1 cellular context compared by ENCODE assay signal in genomic region chr1:202023033-202023433, GRCh38.
TF ChIP-seq lines count a peak whose summit lies in the region.

No MANE protein-coding gene starts in this region.

TF ChIP-seq in K562, 482 proteins besides CTCF, POLR2A, EP300 and RAD21 (continued from another document and continues in another):
- TF ChIP-seq ZNF407 (IDR thresholded peaks at IDR 0.05; ENCODE audit: low read depth) (no peak), CHD2 (IDR thresholded peaks at IDR 0.05; ENCODE audit: low read depth, low read length) (no peak), BHLHE40 (IDR thresholded peaks at IDR 0.05; ENCODE audit: low read length) (no peak), ZNF274 (IDR thresholded peaks at IDR 0.05; ENCODE audit: borderline replicate concordance, low read depth, low read length) (no peak), KDM4B (IDR thresholded peaks at IDR 0.05; ENCODE audit: borderline replicate concordance in 2 of 2, low read depth in 1 of 2) (no peak), ZNF518B (CRISPR knock-in tag; IDR thresholded peaks at IDR 0.05) (no peak), ARNT (IDR thresholded peaks at IDR 0.05) (no peak), SRSF9 (IDR thresholded peaks at IDR 0.05; ENCODE audit: borderline replicate concordance, low read depth, low read length) (no peak), LEF1 (IDR thresholded peaks at IDR 0.05) (no peak), ATF3 (IDR thresholded peaks at IDR 0.05) (peak; percentile 44; the same call in 1 of the 2 replicates), ATF3 (CRISPR knock-in tag; conservative IDR thresholded peaks at IDR 0.05) (no peak), ZEB2 (IDR thresholded peaks at IDR 0.05) (peak; percentile 81), ZNF253 (CRISPR knock-in tag; conservative IDR thresholded peaks at IDR 0.05) (no peak), CREBBP (IDR thresholded peaks at IDR 0.05; ENCODE audit: low read depth, low read length) (no peak), JUN (IDR thresholded peaks at IDR 0.05; ENCODE audit: borderline replicate concordance, low read depth, low read length) (0 out of 2 replicates have a peak, but pooled peaks have one; percentile 39), JUN (CRISPR knock-in tag; IDR thresholded peaks at IDR 0.05; ENCODE audit: borderline replicate concordance) (no peak), ZBTB11 (CRISPR knock-in tag; IDR thresholded peaks at IDR 0.05) (peak in 1 of 3 experiments; percentile 43; a peak in 1 of 6 replicates), NCOR1 (IDR thresholded peaks at IDR 0.05) (no peak), ILF3 (IDR thresholded peaks at IDR 0.05; ENCODE audit: borderline replicate concordance) (no peak), SMC3 (conservative IDR thresholded peaks at IDR 0.05; ENCODE audit: insufficient read depth, low read depth, low read length) (no peak), ARID2 (IDR thresholded peaks at IDR 0.05) (no peak), ZNF57 (CRISPR knock-in tag; IDR thresholded peaks at IDR 0.05) (no peak), PURB (CRISPR knock-in tag; IDR thresholded peaks at IDR 0.05; ENCODE audit: low read depth) (no peak), KAT8 (IDR thresholded peaks at IDR 0.05; ENCODE audit: low read depth) (no peak), ZNF507 (tag; conservative IDR thresholded peaks at IDR 0.05) (no peak), ZFP30 (CRISPR knock-in tag; IDR thresholded peaks at IDR 0.05; ENCODE audit: borderline replicate concordance) (no peak), ZNF444 (CRISPR knock-in tag; IDR thresholded peaks at IDR 0.05) (no peak), PKNOX1 (IDR thresholded peaks at IDR 0.05) (no peak), CTBP1 (IDR thresholded peaks at IDR 0.05; ENCODE audit: borderline replicate concordance) (peak; percentile 51; the same call in 1 of the 2 replicates)
- TF ChIP-seq, protein P1, sequence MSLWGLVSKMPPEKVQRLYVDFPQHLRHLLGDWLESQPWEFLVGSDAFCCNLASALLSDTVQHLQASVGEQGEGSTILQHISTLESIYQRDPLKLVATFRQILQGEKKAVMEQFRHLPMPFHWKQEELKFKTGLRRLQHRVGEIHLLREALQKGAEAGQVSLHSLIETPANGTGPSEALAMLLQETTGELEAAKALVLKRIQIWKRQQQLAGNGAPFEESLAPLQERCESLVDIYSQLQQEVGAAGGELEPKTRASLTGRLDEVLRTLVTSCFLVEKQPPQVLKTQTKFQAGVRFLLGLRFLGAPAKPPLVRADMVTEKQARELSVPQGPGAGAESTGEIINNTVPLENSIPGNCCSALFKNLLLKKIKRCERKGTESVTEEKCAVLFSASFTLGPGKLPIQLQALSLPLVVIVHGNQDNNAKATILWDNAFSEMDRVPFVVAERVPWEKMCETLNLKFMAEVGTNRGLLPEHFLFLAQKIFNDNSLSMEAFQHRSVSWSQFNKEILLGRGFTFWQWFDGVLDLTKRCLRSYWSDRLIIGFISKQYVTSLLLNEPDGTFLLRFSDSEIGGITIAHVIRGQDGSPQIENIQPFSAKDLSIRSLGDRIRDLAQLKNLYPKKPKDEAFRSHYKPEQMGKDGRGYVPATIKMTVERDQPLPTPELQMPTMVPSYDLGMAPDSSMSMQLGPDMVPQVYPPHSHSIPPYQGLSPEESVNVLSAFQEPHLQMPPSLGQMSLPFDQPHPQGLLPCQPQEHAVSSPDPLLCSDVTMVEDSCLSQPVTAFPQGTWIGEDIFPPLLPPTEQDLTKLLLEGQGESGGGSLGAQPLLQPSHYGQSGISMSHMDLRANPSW (CRISPR knock-in tag; IDR thresholded peaks at IDR 0.05): no peak
- TF ChIP-seq, protein P2, sequence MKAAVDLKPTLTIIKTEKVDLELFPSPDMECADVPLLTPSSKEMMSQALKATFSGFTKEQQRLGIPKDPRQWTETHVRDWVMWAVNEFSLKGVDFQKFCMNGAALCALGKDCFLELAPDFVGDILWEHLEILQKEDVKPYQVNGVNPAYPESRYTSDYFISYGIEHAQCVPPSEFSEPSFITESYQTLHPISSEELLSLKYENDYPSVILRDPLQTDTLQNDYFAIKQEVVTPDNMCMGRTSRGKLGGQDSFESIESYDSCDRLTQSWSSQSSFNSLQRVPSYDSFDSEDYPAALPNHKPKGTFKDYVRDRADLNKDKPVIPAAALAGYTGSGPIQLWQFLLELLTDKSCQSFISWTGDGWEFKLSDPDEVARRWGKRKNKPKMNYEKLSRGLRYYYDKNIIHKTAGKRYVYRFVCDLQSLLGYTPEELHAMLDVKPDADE (conservative IDR thresholded peaks at IDR 0.05; ENCODE audit: control insufficient read depth, low read depth, low read length): no peak
- TF ChIP-seq, protein P3, sequence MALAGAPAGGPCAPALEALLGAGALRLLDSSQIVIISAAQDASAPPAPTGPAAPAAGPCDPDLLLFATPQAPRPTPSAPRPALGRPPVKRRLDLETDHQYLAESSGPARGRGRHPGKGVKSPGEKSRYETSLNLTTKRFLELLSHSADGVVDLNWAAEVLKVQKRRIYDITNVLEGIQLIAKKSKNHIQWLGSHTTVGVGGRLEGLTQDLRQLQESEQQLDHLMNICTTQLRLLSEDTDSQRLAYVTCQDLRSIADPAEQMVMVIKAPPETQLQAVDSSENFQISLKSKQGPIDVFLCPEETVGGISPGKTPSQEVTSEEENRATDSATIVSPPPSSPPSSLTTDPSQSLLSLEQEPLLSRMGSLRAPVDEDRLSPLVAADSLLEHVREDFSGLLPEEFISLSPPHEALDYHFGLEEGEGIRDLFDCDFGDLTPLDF (CRISPR knock-in tag; IDR thresholded peaks at IDR 0.05): no peak
